In genomic region chr15:40412095-40412759, GRCh38 we compare ENCODE assay signal across 1 cellular context.
TF ChIP-seq lines count a peak whose summit lies in the region.

No MANE protein-coding gene starts in this region.

TF ChIP-seq in HepG2, 621 proteins besides CTCF, POLR2A, EP300 and RAD21 (continued from another document and continues in another):
- TF ChIP-seq, protein P1, sequence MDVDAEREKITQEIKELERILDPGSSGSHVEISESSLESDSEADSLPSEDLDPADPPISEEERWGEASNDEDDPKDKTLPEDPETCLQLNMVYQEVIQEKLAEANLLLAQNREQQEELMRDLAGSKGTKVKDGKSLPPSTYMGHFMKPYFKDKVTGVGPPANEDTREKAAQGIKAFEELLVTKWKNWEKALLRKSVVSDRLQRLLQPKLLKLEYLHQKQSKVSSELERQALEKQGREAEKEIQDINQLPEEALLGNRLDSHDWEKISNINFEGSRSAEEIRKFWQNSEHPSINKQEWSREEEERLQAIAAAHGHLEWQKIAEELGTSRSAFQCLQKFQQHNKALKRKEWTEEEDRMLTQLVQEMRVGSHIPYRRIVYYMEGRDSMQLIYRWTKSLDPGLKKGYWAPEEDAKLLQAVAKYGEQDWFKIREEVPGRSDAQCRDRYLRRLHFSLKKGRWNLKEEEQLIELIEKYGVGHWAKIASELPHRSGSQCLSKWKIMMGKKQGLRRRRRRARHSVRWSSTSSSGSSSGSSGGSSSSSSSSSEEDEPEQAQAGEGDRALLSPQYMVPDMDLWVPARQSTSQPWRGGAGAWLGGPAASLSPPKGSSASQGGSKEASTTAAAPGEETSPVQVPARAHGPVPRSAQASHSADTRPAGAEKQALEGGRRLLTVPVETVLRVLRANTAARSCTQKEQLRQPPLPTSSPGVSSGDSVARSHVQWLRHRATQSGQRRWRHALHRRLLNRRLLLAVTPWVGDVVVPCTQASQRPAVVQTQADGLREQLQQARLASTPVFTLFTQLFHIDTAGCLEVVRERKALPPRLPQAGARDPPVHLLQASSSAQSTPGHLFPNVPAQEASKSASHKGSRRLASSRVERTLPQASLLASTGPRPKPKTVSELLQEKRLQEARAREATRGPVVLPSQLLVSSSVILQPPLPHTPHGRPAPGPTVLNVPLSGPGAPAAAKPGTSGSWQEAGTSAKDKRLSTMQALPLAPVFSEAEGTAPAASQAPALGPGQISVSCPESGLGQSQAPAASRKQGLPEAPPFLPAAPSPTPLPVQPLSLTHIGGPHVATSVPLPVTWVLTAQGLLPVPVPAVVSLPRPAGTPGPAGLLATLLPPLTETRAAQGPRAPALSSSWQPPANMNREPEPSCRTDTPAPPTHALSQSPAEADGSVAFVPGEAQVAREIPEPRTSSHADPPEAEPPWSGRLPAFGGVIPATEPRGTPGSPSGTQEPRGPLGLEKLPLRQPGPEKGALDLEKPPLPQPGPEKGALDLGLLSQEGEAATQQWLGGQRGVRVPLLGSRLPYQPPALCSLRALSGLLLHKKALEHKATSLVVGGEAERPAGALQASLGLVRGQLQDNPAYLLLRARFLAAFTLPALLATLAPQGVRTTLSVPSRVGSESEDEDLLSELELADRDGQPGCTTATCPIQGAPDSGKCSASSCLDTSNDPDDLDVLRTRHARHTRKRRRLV (CRISPR knock-in tag; IDR thresholded peaks at IDR 0.05) = no peak
- TF ChIP-seq FIP1L1 (IDR thresholded peaks at IDR 0.05; ENCODE audit: borderline replicate concordance, insufficient read depth, low read depth, low read length) = no peak
- TF ChIP-seq SAP130 (CRISPR knock-in tag; IDR thresholded peaks at IDR 0.05; ENCODE audit: low read depth) = peak; percentile 51
- TF ChIP-seq ZSCAN20 (CRISPR knock-in tag; IDR thresholded peaks at IDR 0.05; ENCODE audit: borderline replicate concordance) = no peak
- no peak for TF ChIP-seq SKIL (CRISPR knock-in tag; IDR thresholded peaks at IDR 0.05; ENCODE audit: borderline replicate concordance)
- no peak for TF ChIP-seq HIVEP1 (CRISPR knock-in tag; IDR thresholded peaks at IDR 0.05)
- no peak for TF ChIP-seq GLMP (CRISPR knock-in tag; IDR thresholded peaks at IDR 0.05; ENCODE audit: borderline replicate concordance)
- no peak for TF ChIP-seq CCDC6 (CRISPR knock-in tag; IDR thresholded peaks at IDR 0.05)
- no peak for TF ChIP-seq ZNF383 (CRISPR knock-in tag; IDR thresholded peaks at IDR 0.05; ENCODE audit: borderline replicate concordance)
- no peak for TF ChIP-seq MEIS2 (CRISPR knock-in tag; IDR thresholded peaks at IDR 0.05)
- TF ChIP-seq ZNF737 (CRISPR knock-in tag; IDR thresholded peaks at IDR 0.05; ENCODE audit: borderline replicate concordance) = no peak
- TF ChIP-seq ZNF317 (CRISPR knock-in tag; IDR thresholded peaks at IDR 0.05) = no peak
- TF ChIP-seq ZNF773 (CRISPR knock-in tag; IDR thresholded peaks at IDR 0.05; ENCODE audit: borderline replicate concordance) = no peak
- no peak for TF ChIP-seq ZNF816 (CRISPR knock-in tag; IDR thresholded peaks at IDR 0.05; ENCODE audit: borderline replicate concordance)
- TF ChIP-seq ZBED4 (CRISPR knock-in tag; IDR thresholded peaks at IDR 0.05; ENCODE audit: borderline replicate concordance) = no peak
- no peak for TF ChIP-seq SNRNP70 (IDR thresholded peaks at IDR 0.05; ENCODE audit: low read depth, low read length)
- TF ChIP-seq SOX6 (IDR thresholded peaks at IDR 0.05) = no peak
- peak; percentile 53; the same call in 1 of the 2 replicates for TF ChIP-seq SOX6 (CRISPR knock-in tag; IDR thresholded peaks at IDR 0.05)
- TF ChIP-seq YEATS4 (CRISPR knock-in tag; IDR thresholded peaks at IDR 0.05; ENCODE audit: borderline replicate concordance) = no peak
- TF ChIP-seq ZNF772 (CRISPR knock-in tag; IDR thresholded peaks at IDR 0.05) = no peak
- no peak for TF ChIP-seq ZSCAN31 (CRISPR knock-in tag; IDR thresholded peaks at IDR 0.05; ENCODE audit: low read depth)
- TF ChIP-seq ZNF891 (CRISPR knock-in tag; IDR thresholded peaks at IDR 0.05) = no peak
- TF ChIP-seq KLF11 (CRISPR knock-in tag; IDR thresholded peaks at IDR 0.05) = no peak
- TF ChIP-seq ETV6 (CRISPR knock-in tag; conservative IDR thresholded peaks at IDR 0.05) = no peak
- TF ChIP-seq TERF1 (CRISPR knock-in tag; IDR thresholded peaks at IDR 0.05) = no peak
- TF ChIP-seq, protein P2, sequence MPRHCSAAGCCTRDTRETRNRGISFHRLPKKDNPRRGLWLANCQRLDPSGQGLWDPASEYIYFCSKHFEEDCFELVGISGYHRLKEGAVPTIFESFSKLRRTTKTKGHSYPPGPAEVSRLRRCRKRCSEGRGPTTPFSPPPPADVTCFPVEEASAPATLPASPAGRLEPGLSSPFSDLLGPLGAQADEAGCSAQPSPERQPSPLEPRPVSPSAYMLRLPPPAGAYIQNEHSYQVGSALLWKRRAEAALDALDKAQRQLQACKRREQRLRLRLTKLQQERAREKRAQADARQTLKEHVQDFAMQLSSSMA (CRISPR knock-in tag; IDR thresholded peaks at IDR 0.05) = no peak
- TF ChIP-seq GMEB2 (CRISPR knock-in tag; IDR thresholded peaks at IDR 0.05; ENCODE audit: low read depth) = no peak
- no peak for TF ChIP-seq KDM4B (CRISPR knock-in tag; IDR thresholded peaks at IDR 0.05)
- TF ChIP-seq TFDP2 (CRISPR knock-in tag; IDR thresholded peaks at IDR 0.05) = no peak
- no peak for TF ChIP-seq TCF7 (IDR thresholded peaks at IDR 0.05; ENCODE audit: low read depth)
- no peak for TF ChIP-seq POLR2AphosphoS5 (IDR thresholded peaks at IDR 0.05; ENCODE audit: low read depth, low read length)
- no peak for TF ChIP-seq SCMH1 (CRISPR knock-in tag; IDR thresholded peaks at IDR 0.05; ENCODE audit: borderline replicate concordance)
- TF ChIP-seq ETS1 (CRISPR knock-in tag; IDR thresholded peaks at IDR 0.05) = no peak
- TF ChIP-seq TOPORS (CRISPR knock-in tag; IDR thresholded peaks at IDR 0.05) = no peak
- TF ChIP-seq NFYC (CRISPR knock-in tag; IDR thresholded peaks at IDR 0.05) = no peak
- no peak for TF ChIP-seq ZIK1 (CRISPR knock-in tag; IDR thresholded peaks at IDR 0.05; ENCODE audit: borderline replicate concordance, low read depth)
- no peak for TF ChIP-seq ZFP37 (CRISPR knock-in tag; IDR thresholded peaks at IDR 0.05; ENCODE audit: borderline replicate concordance)
- no peak for TF ChIP-seq U2AF2 (IDR thresholded peaks at IDR 0.05; ENCODE audit: low read depth, low read length)
- no peak for TF ChIP-seq ZNF710 (CRISPR knock-in tag; IDR thresholded peaks at IDR 0.05; ENCODE audit: borderline replicate concordance)
- TF ChIP-seq, protein P3, sequence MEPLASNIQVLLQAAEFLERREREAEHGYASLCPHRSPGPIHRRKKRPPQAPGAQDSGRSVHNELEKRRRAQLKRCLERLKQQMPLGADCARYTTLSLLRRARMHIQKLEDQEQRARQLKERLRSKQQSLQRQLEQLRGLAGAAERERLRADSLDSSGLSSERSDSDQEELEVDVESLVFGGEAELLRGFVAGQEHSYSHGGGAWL (CRISPR knock-in tag; IDR thresholded peaks at IDR 0.05) = no peak
- no peak for TF ChIP-seq ZNF720 (CRISPR knock-in tag; IDR thresholded peaks at IDR 0.05)
